ENCODE assay signal across 9 cellular contexts in genomic region chr12:102824218-102824835, GRCh38.
DNase-seq lines count a peak whose midpoint lies in the region; ATAC-seq and TF ChIP-seq lines count a peak whose summit lies in the region.
"Had no signal": no experiment of that assay in that cellular context is flagged by ENCODE, and none has a peak within 500 bp of the region (broad histone marks: within the 10 kb centered on the region; RNA-seq: fewer than 3 reads in every experiment).

No MANE protein-coding gene starts in this region.

- TF ChIP-seq CTCF in fibroblast of villous mesenchyme (IDR thresholded peaks at IDR 0.05; ENCODE audit: insufficient read depth, low read depth, low read length) (no peak), neural crest cell (conservative IDR thresholded peaks at IDR 0.05) (no peak)

- DNase-seq in GM03348 (ENCODE audit: low spot score) (peak; percentile 77), RPMI7951 (ENCODE audit: low read depth) (peak; percentile 2), fibroblast of villous mesenchyme (ENCODE audit: low read depth) (peak; percentile 35), neural crest cell (ENCODE audit: low read depth, low spot score) (peak; percentile 68)
- no peak for DNase-seq in NK-92 treated with Interleukin-12 subunit alpha and Interleukin-12 subunit beta, amount 100 ng/mL, for 24 hours (lab: John Stamatoyannopoulos, UW)
- no peak for DNase-seq in activated effector memory CD4-positive, alpha-beta T cell treated with Interleukin-2 at 50 U/mL for 16 hours
- DNase-seq: NCI-H510A treated with DMSO at 0.1 percent for 48 hours had no signal

- H3K27ac Mint-ChIP-seq in neural crest cell (ENCODE audit: unreplicated experiment): no peak overlapping the region

- H3K4me3 ChIP-seq in fibroblast of villous mesenchyme (ENCODE audit: low read depth, low read length): no peak overlapping the region

- no peaks in the 10 kb centered on the region for H3K9me3 Mint-ChIP-seq in neural crest cell

- H3K4me3 Mint-ChIP-seq in neural crest cell: no peak overlapping the region

- peaks cover 73% of the 10 kb centered on the region for H3K27me3 Mint-ChIP-seq in neural crest cell (ENCODE audit: low read depth)

- H3K36me3 Mint-ChIP-seq in neural crest cell (ENCODE audit: low read depth): no peaks in the 10 kb centered on the region

- peaks cover 4% of the 10 kb centered on the region for H3K4me1 Mint-ChIP-seq in neural crest cell

- ATAC-seq in GM21367 (IDR thresholded peaks at IDR 0.05; ENCODE audit: unreplicated experiment) (no peak), HG03432 (IDR thresholded peaks at IDR 0.05; ENCODE audit: unreplicated experiment) (no peak)

Comparison
In these comparisons a context has a peak if more than half of its experiments do, and no peak if none do; other contexts are left out.
1. DNase-seq: peak in GM03348 (single experiment), RPMI7951 (single experiment), fibroblast of villous mesenchyme (single experiment) and neural crest cell (single experiment); none in NK-92 treated with Interleukin-12 subunit alpha and Interleukin-12 subunit beta, amount 100 ng/mL, for 24 hours (single experiment) and activated effector memory CD4-positive, alpha-beta T cell treated with Interleukin-2 at 50 U/mL for 16 hours (single experiment).